Comparison of ENCODE assay signal across 1 cellular context in the genomic region with DNA sequence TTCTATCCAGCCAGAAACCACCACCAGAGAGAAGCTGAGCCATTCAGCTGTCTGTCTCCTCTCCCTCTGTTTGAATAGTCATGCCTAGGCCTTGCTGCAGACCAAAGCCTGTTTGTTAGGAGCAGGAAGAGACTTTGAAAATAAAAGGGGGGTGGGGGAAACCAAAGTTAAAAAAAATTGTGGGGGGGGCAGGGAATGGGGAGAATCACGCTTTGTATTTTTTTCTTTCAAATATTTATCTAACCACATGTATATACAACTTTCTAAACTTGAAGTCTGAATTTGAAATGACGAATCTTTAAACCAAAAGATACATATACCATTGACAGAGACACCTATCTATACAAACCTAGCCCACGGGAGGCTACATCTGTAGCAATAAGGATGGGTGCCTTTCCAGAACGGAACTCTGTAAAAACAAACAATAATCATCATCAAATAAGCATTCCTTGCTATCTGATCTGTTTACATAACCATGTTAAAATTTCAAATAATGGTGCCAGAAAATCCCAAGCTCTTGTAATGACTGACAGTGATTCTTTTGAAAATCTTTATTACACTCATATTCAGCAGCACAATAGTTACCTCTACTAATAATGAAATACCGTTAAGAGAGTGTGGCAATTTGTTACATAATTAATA.
TF ChIP-seq lines count a peak whose summit lies in the region.

No MANE protein-coding gene starts in this region.

TF ChIP-seq in A549, 52 proteins besides CTCF, POLR2A, EP300 and RAD21:
- TF ChIP-seq MAZ (IDR thresholded peaks at IDR 0.05; ENCODE audit: borderline replicate concordance, low read depth, low read length) (no peak), ZNF302 (CRISPR knock-in tag; IDR thresholded peaks at IDR 0.05) (no peak), CHD4 (IDR thresholded peaks at IDR 0.05; ENCODE audit: borderline replicate concordance) (no peak), MYC (IDR thresholded peaks at IDR 0.05; ENCODE audit: borderline replicate concordance, low read length) (no peak)
- TF ChIP-seq, protein P1, sequence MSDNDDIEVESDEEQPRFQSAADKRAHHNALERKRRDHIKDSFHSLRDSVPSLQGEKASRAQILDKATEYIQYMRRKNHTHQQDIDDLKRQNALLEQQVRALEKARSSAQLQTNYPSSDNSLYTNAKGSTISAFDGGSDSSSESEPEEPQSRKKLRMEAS (IDR thresholded peaks at IDR 0.05) = no peak
- TF ChIP-seq, protein P2, sequence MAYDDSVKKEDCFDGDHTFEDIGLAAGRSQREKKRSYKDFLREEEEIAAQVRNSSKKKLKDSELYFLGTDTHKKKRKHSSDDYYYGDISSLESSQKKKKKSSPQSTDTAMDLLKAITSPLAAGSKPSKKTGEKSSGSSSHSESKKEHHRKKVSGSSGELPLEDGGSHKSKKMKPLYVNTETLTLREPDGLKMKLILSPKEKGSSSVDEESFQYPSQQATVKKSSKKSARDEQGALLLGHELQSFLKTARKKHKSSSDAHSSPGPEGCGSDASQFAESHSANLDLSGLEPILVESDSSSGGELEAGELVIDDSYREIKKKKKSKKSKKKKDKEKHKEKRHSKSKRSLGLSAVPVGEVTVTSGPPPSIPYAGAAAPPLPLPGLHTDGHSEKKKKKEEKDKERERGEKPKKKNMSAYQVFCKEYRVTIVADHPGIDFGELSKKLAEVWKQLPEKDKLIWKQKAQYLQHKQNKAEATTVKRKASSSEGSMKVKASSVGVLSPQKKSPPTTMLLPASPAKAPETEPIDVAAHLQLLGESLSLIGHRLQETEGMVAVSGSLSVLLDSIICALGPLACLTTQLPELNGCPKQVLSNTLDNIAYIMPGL (CRISPR knock-in tag; IDR thresholded peaks at IDR 0.05; ENCODE audit: borderline replicate concordance) = no peak
